Comparison of ENCODE assay signal across 8 cellular contexts in the genomic region with DNA sequence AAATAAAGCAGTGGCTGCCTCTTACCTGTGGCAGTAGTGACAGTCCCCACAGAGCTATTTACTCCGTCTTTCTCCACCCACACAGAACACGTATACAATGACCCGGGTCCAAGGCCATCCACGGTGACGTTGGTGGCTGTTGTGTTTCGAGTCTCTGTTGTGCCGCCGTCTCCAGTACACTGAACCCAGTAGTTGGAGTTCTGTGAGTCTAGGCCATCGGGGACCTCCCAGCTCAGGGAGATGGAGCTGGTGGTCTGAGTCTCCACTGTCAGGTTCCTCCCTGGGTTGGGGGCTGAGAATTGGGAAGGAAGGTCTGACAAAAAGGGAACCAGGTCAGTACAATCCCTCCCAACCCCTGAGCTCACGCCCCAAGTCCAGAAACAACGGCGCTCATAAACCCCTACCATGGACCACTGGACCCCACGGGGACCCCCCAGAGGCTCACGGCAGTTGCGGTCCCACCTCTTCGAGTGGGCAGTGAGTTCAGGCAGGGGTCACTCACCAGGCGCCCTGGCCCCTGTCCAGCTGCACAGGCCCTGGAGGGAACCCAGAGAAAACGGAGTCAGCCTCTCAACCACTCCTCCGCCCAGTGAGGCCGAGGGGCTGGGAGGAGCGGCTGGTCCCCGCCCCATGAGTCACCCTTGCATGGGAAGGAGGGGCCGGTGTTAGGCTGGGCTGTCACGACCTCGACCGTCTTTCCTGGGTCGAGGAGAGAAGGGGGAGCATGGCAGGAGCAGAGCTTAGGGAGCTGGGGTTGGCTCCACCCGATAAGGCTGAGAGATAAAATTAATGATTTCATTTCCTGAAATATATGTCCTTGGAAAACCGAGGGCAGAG.
A peak's percentile ranks its signal among the peaks of the same experiment; 100 is the strongest.
DNase-seq lines count a peak whose midpoint lies in the region; ATAC-seq and TF ChIP-seq lines count a peak whose summit lies in the region.

No MANE protein-coding gene starts in this region.

- DNase-seq in AG08395 (ENCODE audit: low spot score) (peak; percentile 98), HFF-Myc (ENCODE audit: extremely low read depth, low read depth) (peak; percentile 56), RPMI8226 (peak; percentile 84), astrocyte of the cerebellum (ENCODE audit: low read depth) (peak; percentile 32), hypothalamus (lab: John Stamatoyannopoulos, UW) (peak in 35 of 51 donors; percentile 3 to 71 (median 40)), skeletal muscle cell (ENCODE audit: low read depth) (peak; percentile 49)
- no peak for DNase-seq in activated CD4-positive, CD25-positive, alpha-beta regulatory T cell treated with anti-CD3 and anti-CD28 coated beads, Interleukin-2, amount 50 U/mL, for 72 hours

- no peak for TF ChIP-seq CTCF in HFF-Myc (IDR thresholded peaks at IDR 0.05; ENCODE audit: low read depth, low read length, missing control alignments)
- TF ChIP-seq CTCF in astrocyte of the cerebellum (IDR thresholded peaks at IDR 0.05; ENCODE audit: low read depth, low read length, missing control alignments), result no peak

- in situ Hi-C loops in astrocyte of the cerebellum (cut with HindIII; ENCODE audit: low sequenced_read_pairs), result no loop called here

- no peak for ATAC-seq in HG02763 (IDR thresholded peaks at IDR 0.05; ENCODE audit: unreplicated experiment)

- H3K4me3 ChIP-seq in HFF-Myc (replicated peaks; ENCODE audit: low read depth, low read length) (no peak overlapping the region), astrocyte of the cerebellum (ENCODE audit: low read depth, low read length) (peak overlapping the region; percentile 29), skeletal muscle cell (ENCODE audit: low read depth, low read length) (peak overlapping the region; percentile 14)
